In genomic region chr14:51806026-51806590, GRCh38 we compare ENCODE assay signal across 21 cellular contexts.
"Had no signal": no experiment of that assay in that cellular context is flagged by ENCODE, and none has a peak within 500 bp of the region (broad histone marks: within the 10 kb centered on the region; RNA-seq: fewer than 3 reads in every experiment).

No MANE protein-coding gene starts in this region.

- H3K4me1 Mint-ChIP-seq: stimulated activated naive CD8-positive, alpha-beta T cell treated with anti-CD3 and anti-CD28 coated beads, Interleukin-15, amount 100 ng/mL, for 72 hours had no signal

- H3K36me3 ChIP-seq: brain microvascular endothelial cell, heart left ventricle, left ventricle myocardium inferior, ovary, upper lobe of left lung had no signal

- H3K27ac Mint-ChIP-seq: activated CD4-positive, alpha-beta memory T cell treated with anti-CD3 and anti-CD28 coated beads for 36 hours; activated T-helper 2 cell treated with anti-CD3 and anti-CD28 coated beads, Interferon-gamma antibody, Interleukin-2, Interleukin-4, amounts not matched to agents 10 μg/mL and 5 μg/mL and 100 μg/mL, durations not matched to agents 14 hours and 24 hours and 36 hours; stimulated activated naive CD8-positive, alpha-beta T cell treated with anti-CD3 and anti-CD28 coated beads, Interleukin-15, amount 100 ng/mL, for 72 hours had no signal

- H3K4me3 Mint-ChIP-seq: activated CD4-positive, alpha-beta memory T cell treated with anti-CD3 and anti-CD28 coated beads for 36 hours; naive thymus-derived CD4-positive, alpha-beta T cell; stimulated activated naive CD8-positive, alpha-beta T cell treated with anti-CD3 and anti-CD28 coated beads, Interleukin-15, amount 100 ng/mL, for 72 hours had no signal

- H3K9me3 ChIP-seq: ovary, psoas muscle, testis, upper lobe of left lung had no signal

- H3K4me1 ChIP-seq: heart left ventricle, left ventricle myocardium inferior, psoas muscle, testis, upper lobe of left lung had no signal

- H3K27me3 Mint-ChIP-seq: stimulated activated naive CD8-positive, alpha-beta T cell treated with anti-CD3 and anti-CD28 coated beads, Interleukin-15, amount 100 ng/mL, for 72 hours had no signal

- H3K27ac ChIP-seq: brain microvascular endothelial cell, dorsolateral prefrontal cortex, heart left ventricle, left ventricle myocardium inferior, ovary, psoas muscle, skin epidermis, testis, upper lobe of left lung had no signal

- DNase-seq: activated CD4-positive, alpha-beta memory T cell treated with anti-CD3 and anti-CD28 coated beads for 36 hours; activated naive CD4-positive, alpha-beta T cell treated with Interleukin-2 at 50 U/mL for 16 hours; aorta; brain microvascular endothelial cell; central memory CD4-positive, alpha-beta T cell; dorsolateral prefrontal cortex; heart left ventricle; kidney; left ventricle myocardium inferior; ovary; psoas muscle; right cardiac atrium; stimulated activated CD4-positive, alpha-beta T cell treated with anti-CD3 and anti-CD28 coated beads, Interleukin-2, amount 100 ng/mL, for 48 hours; stimulated activated naive CD8-positive, alpha-beta T cell treated with anti-CD3 and anti-CD28 coated beads, Interleukin-15, amount 100 ng/mL, for 72 hours; SW 1271; T-helper 2 cell; testis; upper lobe of left lung had no signal

- H3K4me3 ChIP-seq: dorsolateral prefrontal cortex, heart left ventricle, left ventricle myocardium inferior, ovary, psoas muscle, skin epidermis, testis, upper lobe of left lung had no signal

- H3K36me3 Mint-ChIP-seq: activated CD4-positive, alpha-beta memory T cell treated with anti-CD3 and anti-CD28 coated beads for 36 hours had no signal
